1 cellular context compared by ENCODE assay signal in the genomic region with DNA sequence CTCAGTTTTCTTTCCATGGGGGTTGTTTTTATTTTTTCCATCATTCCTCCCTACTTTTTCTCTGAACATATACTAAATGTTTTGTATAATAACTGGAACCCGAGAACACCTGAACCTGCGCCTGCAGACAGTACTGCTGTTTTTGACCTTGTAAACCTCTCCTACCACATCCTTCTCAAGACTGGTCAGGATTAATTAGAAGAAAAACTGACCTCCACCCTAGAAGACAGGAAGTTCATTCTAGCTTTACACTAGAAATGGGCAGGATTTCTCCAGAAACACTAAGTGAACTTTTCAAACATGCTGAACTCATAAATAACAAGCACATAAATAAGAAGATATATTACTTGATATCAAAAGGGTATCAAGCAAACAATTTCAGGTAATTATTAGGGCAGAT.
TF ChIP-seq lines count a peak whose summit lies in the region.

No MANE protein-coding gene starts in this region.

TF ChIP-seq in HEK293T, 16 proteins besides CTCF, POLR2A, EP300 and RAD21 (continued from another document):
- no peak for TF ChIP-seq CTBP1 (IDR thresholded peaks at IDR 0.05; ENCODE audit: borderline replicate concordance)
- TF ChIP-seq FOXK2 (IDR thresholded peaks at IDR 0.05): no peak
- TF ChIP-seq TARDBP (IDR thresholded peaks at IDR 0.05): no peak
TF ChIP-seq in HEK293T: peak in this region for 0.
